Comparison of ENCODE assay signal across 16 cellular contexts in genomic region chr1:160717284-160717683, GRCh38. TPM values are rescaled to one million over a fixed set of nuclear protein-coding genes. Genes with fewer than 3 reads are reported as not detected.
DNase-seq lines count a peak whose midpoint lies in the region; ATAC-seq lines count a peak whose summit lies in the region.
"Had no signal": no experiment of that assay in that cellular context is flagged by ENCODE, and none has a peak within 500 bp of the region (broad histone marks: within the 10 kb centered on the region; RNA-seq: fewer than 3 reads in every experiment).

No MANE protein-coding gene starts in this region.

- ATAC-seq in activated CD4-positive, alpha-beta T cell treated with anti-CD3 and anti-CD28 coated beads for 36 hours, result peak; percentile 21
- peak; percentile 47 for ATAC-seq in activated naive CD8-positive, alpha-beta T cell treated with anti-CD3 and anti-CD28 coated beads, Interleukin-2, amount 50 U/mL, for 24 hours
- peak; percentile 58 for ATAC-seq in activated T-helper 17 cell treated with anti-CD3 and anti-CD28 coated beads, Interleukin-2, amount 50 U/mL, for 72 hours (replicated peaks)
- ATAC-seq in stimulated activated memory B cell treated with anti-CD40 and anti-IgM and Interleukin-4, amounts not matched to agents 10 μg/mL and 1 μg/mL and 100 μg/mL, for 72 hours, result no peak
- ATAC-seq in GM21528 (IDR thresholded peaks at IDR 0.05; ENCODE audit: low FRiP score, unreplicated experiment), result no peak
- ATAC-seq: A549; CD8-positive, alpha-beta T cell had no signal

- DNase-seq in activated CD4-positive, alpha-beta T cell treated with anti-CD3 and anti-CD28 coated beads for 36 hours, result no peak
- DNase-seq in activated CD4-positive, alpha-beta T cell treated with anti-CD3 and anti-CD28 coated beads, Interleukin-2, amount 50 U/mL, for 1 hour, result no peak
- no peak for DNase-seq in activated naive CD8-positive, alpha-beta T cell treated with anti-CD3 and anti-CD28 coated beads, Interleukin-2, amount 50 U/mL, for 24 hours
- no peak for DNase-seq in activated naive CD8-positive, alpha-beta T cell treated with anti-CD3 and anti-CD28 coated beads for 36 hours
- DNase-seq in T1000 (lab: John Stamatoyannopoulos, UW), result no peak
- DNase-seq: Calu3; CD8-positive, alpha-beta T cell; DMS79 treated with DMSO at 0.1 percent for 48 hours; GF-D8; HCEC 1CT had no signal

- H3K36me3 Mint-ChIP-seq in activated CD4-positive, alpha-beta T cell treated with anti-CD3 and anti-CD28 coated beads for 36 hours (ENCODE audit: low read depth), result no peaks in the 10 kb centered on the region
- H3K36me3 Mint-ChIP-seq in activated naive CD8-positive, alpha-beta T cell treated with anti-CD3 and anti-CD28 coated beads, Interleukin-2, amount 50 U/mL, for 24 hours (ENCODE audit: low read depth), result no peaks in the 10 kb centered on the region
- H3K36me3 Mint-ChIP-seq in activated naive CD8-positive, alpha-beta T cell treated with anti-CD3 and anti-CD28 coated beads for 36 hours, result no peaks in the 10 kb centered on the region
- no peaks in the 10 kb centered on the region for H3K36me3 Mint-ChIP-seq in activated T-helper 17 cell treated with anti-CD3 and anti-CD28 coated beads, Interleukin-2, amount 50 U/mL, for 72 hours (ENCODE audit: low read depth)
- H3K36me3 Mint-ChIP-seq in stimulated activated memory B cell treated with anti-CD40 and anti-IgM and Interleukin-4, amounts not matched to agents 10 μg/mL and 1 μg/mL and 100 μg/mL, for 72 hours, result no peaks in the 10 kb centered on the region
- H3K36me3 Mint-ChIP-seq: CD14-positive monocyte; CD8-positive, alpha-beta T cell had no signal

- H3K4me1 Mint-ChIP-seq in activated CD4-positive, alpha-beta T cell treated with anti-CD3 and anti-CD28 coated beads for 36 hours, result peaks cover 60% of the 10 kb centered on the region
- peaks cover 72% of the 10 kb centered on the region for H3K4me1 Mint-ChIP-seq in activated naive CD8-positive, alpha-beta T cell treated with anti-CD3 and anti-CD28 coated beads, Interleukin-2, amount 50 U/mL, for 24 hours
- peaks cover 68% of the 10 kb centered on the region for H3K4me1 Mint-ChIP-seq in activated naive CD8-positive, alpha-beta T cell treated with anti-CD3 and anti-CD28 coated beads for 36 hours
- H3K4me1 Mint-ChIP-seq in activated T-helper 17 cell treated with anti-CD3 and anti-CD28 coated beads, Interleukin-2, amount 50 U/mL, for 72 hours, result peaks cover 11% of the 10 kb centered on the region
- peaks cover 15% of the 10 kb centered on the region for H3K4me1 Mint-ChIP-seq in stimulated activated memory B cell treated with anti-CD40 and anti-IgM and Interleukin-4, amounts not matched to agents 10 μg/mL and 1 μg/mL and 100 μg/mL, for 72 hours

- H3K27me3 Mint-ChIP-seq in activated CD4-positive, alpha-beta T cell treated with anti-CD3 and anti-CD28 coated beads for 36 hours, result no peaks in the 10 kb centered on the region
- H3K27me3 Mint-ChIP-seq in activated naive CD8-positive, alpha-beta T cell treated with anti-CD3 and anti-CD28 coated beads, Interleukin-2, amount 50 U/mL, for 24 hours, result no peaks in the 10 kb centered on the region
- no peaks in the 10 kb centered on the region for H3K27me3 Mint-ChIP-seq in activated naive CD8-positive, alpha-beta T cell treated with anti-CD3 and anti-CD28 coated beads for 36 hours
- H3K27me3 Mint-ChIP-seq in activated T-helper 17 cell treated with anti-CD3 and anti-CD28 coated beads, Interleukin-2, amount 50 U/mL, for 72 hours, result no peaks in the 10 kb centered on the region
- H3K27me3 Mint-ChIP-seq in stimulated activated memory B cell treated with anti-CD40 and anti-IgM and Interleukin-4, amounts not matched to agents 10 μg/mL and 1 μg/mL and 100 μg/mL, for 72 hours, result no peaks in the 10 kb centered on the region

- H3K27ac Mint-ChIP-seq in activated CD4-positive, alpha-beta T cell treated with anti-CD3 and anti-CD28 coated beads for 36 hours, result no peak overlapping the region
- H3K27ac Mint-ChIP-seq in activated naive CD8-positive, alpha-beta T cell treated with anti-CD3 and anti-CD28 coated beads, Interleukin-2, amount 50 U/mL, for 24 hours, result no peak overlapping the region
- H3K27ac Mint-ChIP-seq in activated naive CD8-positive, alpha-beta T cell treated with anti-CD3 and anti-CD28 coated beads for 36 hours, result no peak overlapping the region
- no peak overlapping the region for H3K27ac Mint-ChIP-seq in activated T-helper 17 cell treated with anti-CD3 and anti-CD28 coated beads, Interleukin-2, amount 50 U/mL, for 72 hours
- peak overlapping the region; percentile 4 for H3K27ac Mint-ChIP-seq in stimulated activated memory B cell treated with anti-CD40 and anti-IgM and Interleukin-4, amounts not matched to agents 10 μg/mL and 1 μg/mL and 100 μg/mL, for 72 hours
- H3K27ac Mint-ChIP-seq: CD8-positive, alpha-beta T cell had no signal

- H3K9me3 Mint-ChIP-seq in activated CD4-positive, alpha-beta T cell treated with anti-CD3 and anti-CD28 coated beads for 36 hours (ENCODE audit: low read depth), result no peaks in the 10 kb centered on the region
- no peaks in the 10 kb centered on the region for H3K9me3 Mint-ChIP-seq in activated naive CD8-positive, alpha-beta T cell treated with anti-CD3 and anti-CD28 coated beads, Interleukin-2, amount 50 U/mL, for 24 hours
- peaks cover 2% of the 10 kb centered on the region for H3K9me3 Mint-ChIP-seq in activated naive CD8-positive, alpha-beta T cell treated with anti-CD3 and anti-CD28 coated beads for 36 hours
- no peaks in the 10 kb centered on the region for H3K9me3 Mint-ChIP-seq in activated T-helper 17 cell treated with anti-CD3 and anti-CD28 coated beads, Interleukin-2, amount 50 U/mL, for 72 hours
- no peaks in the 10 kb centered on the region for H3K9me3 Mint-ChIP-seq in stimulated activated memory B cell treated with anti-CD40 and anti-IgM and Interleukin-4, amounts not matched to agents 10 μg/mL and 1 μg/mL and 100 μg/mL, for 72 hours
- H3K9me3 Mint-ChIP-seq: CD8-positive, alpha-beta T cell had no signal

- POLR2A ChIA-PET in activated CD4-positive, alpha-beta T cell treated with anti-CD3 and anti-CD28 coated beads for 36 hours (lab: Charles Lee), result no interaction called here

- no peak overlapping the region for H3K4me3 Mint-ChIP-seq in activated CD4-positive, alpha-beta T cell treated with anti-CD3 and anti-CD28 coated beads for 36 hours
- no peak overlapping the region for H3K4me3 Mint-ChIP-seq in activated naive CD8-positive, alpha-beta T cell treated with anti-CD3 and anti-CD28 coated beads, Interleukin-2, amount 50 U/mL, for 24 hours
- no peak overlapping the region for H3K4me3 Mint-ChIP-seq in activated naive CD8-positive, alpha-beta T cell treated with anti-CD3 and anti-CD28 coated beads for 36 hours
- H3K4me3 Mint-ChIP-seq in activated T-helper 17 cell treated with anti-CD3 and anti-CD28 coated beads, Interleukin-2, amount 50 U/mL, for 72 hours, result no peak overlapping the region
- H3K4me3 Mint-ChIP-seq in stimulated activated memory B cell treated with anti-CD40 and anti-IgM and Interleukin-4, amounts not matched to agents 10 μg/mL and 1 μg/mL and 100 μg/mL, for 72 hours, result no peak overlapping the region
- H3K4me3 Mint-ChIP-seq: CD8-positive, alpha-beta T cell had no signal

- CTCF ChIA-PET in activated CD4-positive, alpha-beta T cell treated with anti-CD3 and anti-CD28 coated beads for 36 hours (lab: Charles Lee), result no interaction called here

- intact Hi-C loops in activated CD4-positive, alpha-beta T cell treated with anti-CD3 and anti-CD28 coated beads for 36 hours (cut with DNase I, micrococcal nuclease), result no loop called here

RNA-seq across cellular contexts. Expression of gene CD48, which starts 5.7 kb away (rescaled TPM):
- total RNA-seq in activated CD4-positive, alpha-beta T cell treated with anti-CD3 and anti-CD28 coated beads for 36 hours, result 100 to 1,000 TPM; 180 to 217 TPM
- total RNA-seq in activated naive CD8-positive, alpha-beta T cell treated with anti-CD3 and anti-CD28 coated beads for 36 hours, result 100 to 1,000 TPM; 376 to 385 TPM
- 100 to 1,000 TPM; 151 to 179 TPM for total RNA-seq in activated T-helper 17 cell treated with anti-CD3 and anti-CD28 coated beads, Interleukin-2, amount 50 U/mL, for 72 hours
- total RNA-seq: Calu3, HT-29 had no signal

RNA-seq across cellular contexts. Expression of gene SLAMF7, which starts 21.8 kb away (rescaled TPM):
- 10 to 100 TPM; 35.9 to 40.3 TPM for total RNA-seq in activated CD4-positive, alpha-beta T cell treated with anti-CD3 and anti-CD28 coated beads for 36 hours
- 100 to 1,000 TPM; 152 to 162 TPM for total RNA-seq in activated naive CD8-positive, alpha-beta T cell treated with anti-CD3 and anti-CD28 coated beads for 36 hours
- total RNA-seq in activated T-helper 17 cell treated with anti-CD3 and anti-CD28 coated beads, Interleukin-2, amount 50 U/mL, for 72 hours, result 10 to 100 TPM in 1 of 2 donors, 1 to 10 TPM in 1; 4.5 to 15.0 TPM
- total RNA-seq: HT-29 had no signal

Comparison
In these comparisons a context has a peak if more than half of its experiments do, and no peak if none do; other contexts are left out.
1. ATAC-seq: peak in activated CD4-positive, alpha-beta T cell treated with anti-CD3 and anti-CD28 coated beads for 36 hours (single experiment), activated naive CD8-positive, alpha-beta T cell treated with anti-CD3 and anti-CD28 coated beads, Interleukin-2, amount 50 U/mL, for 24 hours (single experiment) and activated T-helper 17 cell treated with anti-CD3 and anti-CD28 coated beads, Interleukin-2, amount 50 U/mL, for 72 hours (single experiment); none in stimulated activated memory B cell treated with anti-CD40 and anti-IgM and Interleukin-4, amounts not matched to agents 10 μg/mL and 1 μg/mL and 100 μg/mL, for 72 hours (single experiment) and GM21528 (single experiment).